ENCODE assay signal across 11 cellular contexts in the genomic region with DNA sequence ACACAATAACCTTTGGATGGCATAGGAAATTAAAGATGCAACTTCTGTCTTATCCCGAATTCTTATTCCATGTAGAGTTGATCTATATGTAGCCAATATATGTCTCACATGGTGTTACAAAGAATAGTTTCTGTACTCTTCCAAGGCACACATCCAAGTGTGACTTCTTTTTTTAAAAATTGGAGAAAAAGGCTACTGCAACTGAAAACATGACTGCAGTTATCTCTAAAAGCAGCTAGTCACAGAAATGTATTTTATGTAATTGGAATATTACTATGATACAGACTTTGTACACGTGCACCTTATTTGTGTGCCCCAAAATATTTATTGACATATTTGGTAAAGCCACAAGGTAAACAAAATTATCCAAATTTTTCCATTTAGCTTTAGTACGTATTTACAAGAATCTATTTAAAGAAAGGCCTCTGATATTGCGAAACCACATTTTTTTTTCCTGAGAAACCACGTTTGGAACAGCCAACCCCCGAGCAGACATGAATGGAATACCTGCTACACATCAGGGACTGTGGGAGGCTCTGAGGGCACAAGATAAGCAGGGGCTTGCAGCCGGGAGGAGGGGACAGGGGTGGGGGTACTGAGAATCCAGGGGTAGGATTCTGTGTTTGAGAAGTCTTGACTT.
DNase-seq lines count a peak whose midpoint lies in the region; ATAC-seq, FAIRE-seq and TF ChIP-seq lines count a peak whose summit lies in the region.
"Had no signal": no experiment of that assay in that cellular context is flagged by ENCODE, and none has a peak within 500 bp of the region (broad histone marks: within the 10 kb centered on the region; RNA-seq: fewer than 3 reads in every experiment).

No MANE protein-coding gene starts in this region.

- H3K9me3 Mint-ChIP-seq in astrocyte (ENCODE audit: unreplicated experiment) (peaks cover 3% of the 10 kb centered on the region), type B pancreatic cell (no peaks in the 10 kb centered on the region)
- H3K9me3 Mint-ChIP-seq: activated naive CD4-positive, alpha-beta T cell treated with anti-CD3 and anti-CD28 coated beads, Interleukin-2, amount 50 U/mL, for 24 hours had no signal

- H4K20me1 ChIP-seq in GM23248 (ENCODE audit: insufficient read depth) = no peaks in the 10 kb centered on the region
- H4K20me1 ChIP-seq in astrocyte (ENCODE audit: insufficient read depth, low read length) = no peaks in the 10 kb centered on the region

- no peak overlapping the region for H3K9ac ChIP-seq in GM23248
- no peak overlapping the region for H3K9ac ChIP-seq in astrocyte (ENCODE audit: low read length)

- intact Hi-C loops in posterior vena cava (cut with DNase I) = no loop called here

- peaks cover 7% of the 10 kb centered on the region for H3K27me3 Mint-ChIP-seq in astrocyte (ENCODE audit: low read depth, unreplicated experiment)
- H3K27me3 Mint-ChIP-seq in type B pancreatic cell = no peaks in the 10 kb centered on the region
- H3K27me3 Mint-ChIP-seq: activated naive CD4-positive, alpha-beta T cell treated with anti-CD3 and anti-CD28 coated beads, Interleukin-2, amount 50 U/mL, for 24 hours had no signal

- no peak for TF ChIP-seq CTCF in astrocyte (IDR thresholded peaks at IDR 0.05; ENCODE audit: insufficient read depth, low read depth, low read length)
- TF ChIP-seq CTCF in type B pancreatic cell (conservative IDR thresholded peaks at IDR 0.05) = no peak

- in situ Hi-C loops in GM23248 (cut with MboI) = no loop called here

- H3K4me2 ChIP-seq in GM23248 (ENCODE audit: unreplicated experiment) = peak overlapping the region; percentile 7
- no peak overlapping the region for H3K4me2 ChIP-seq in astrocyte (ENCODE audit: low read length)

- H3K4me1 ChIP-seq in GM23248 (ENCODE audit: insufficient read depth) (peaks cover 10% of the 10 kb centered on the region), astrocyte (ENCODE audit: insufficient read depth, low read length) (no peaks in the 10 kb centered on the region)

- H3K36me3 ChIP-seq in GM23248 (ENCODE audit: low read depth) (no peaks in the 10 kb centered on the region), astrocyte (ENCODE audit: insufficient read depth, low read length) (no peaks in the 10 kb centered on the region)

- H3K79me2 ChIP-seq in GM23248 (ENCODE audit: insufficient read depth) = no peaks in the 10 kb centered on the region
- no peaks in the 10 kb centered on the region for H3K79me2 ChIP-seq in astrocyte (ENCODE audit: insufficient read depth, low read length)

- no peak overlapping the region for H3K27ac Mint-ChIP-seq in astrocyte (ENCODE audit: unreplicated experiment)
- peak overlapping the region; percentile 72 for H3K27ac Mint-ChIP-seq in type B pancreatic cell
- H3K27ac Mint-ChIP-seq: activated naive CD4-positive, alpha-beta T cell treated with anti-CD3 and anti-CD28 coated beads, Interleukin-2, amount 50 U/mL, for 24 hours had no signal

- ATAC-seq in GM21390 (IDR thresholded peaks at IDR 0.05; ENCODE audit: unreplicated experiment) = no peak
- ATAC-seq: SK-N-SH treated with all-trans-retinoic acid at 6 μM for 48 hours had no signal

- H3K9me3 ChIP-seq in GM23248 (ENCODE audit: low read depth) = no peaks in the 10 kb centered on the region
- H3K9me3 ChIP-seq in astrocyte (ENCODE audit: insufficient read depth, low read depth, low read length) = no peaks in the 10 kb centered on the region

- peak overlapping the region; percentile 33; the same call in 1 of the 2 replicates for H2AFZ ChIP-seq in GM23248
- H2AFZ ChIP-seq in astrocyte (ENCODE audit: low read depth, low read length) = no peak overlapping the region

- FAIRE-seq in astrocyte (lab: Jason Lieb, UNC) = no peak
- FAIRE-seq: small intestine had no signal

- H3K9me2 ChIP-seq in GM23248 (ENCODE audit: insufficient read depth) = no peaks in the 10 kb centered on the region

- peak overlapping the region; percentile 10; the same call in 1 of the 2 replicates for H3K27ac ChIP-seq in GM23248
- no peak overlapping the region for H3K27ac ChIP-seq in astrocyte (ENCODE audit: low read depth, low read length)
- H3K27ac ChIP-seq: VCaP had no signal

- DNase-seq in GM23248 = peak; percentile 75
- DNase-seq in astrocyte (ENCODE audit: low read depth) = peak; percentile 42
- DNase-seq in hepatic stellate cell (ENCODE audit: low spot score) = peak; percentile 26
- DNase-seq in type B pancreatic cell (ENCODE audit: extremely low spot score, unreplicated experiment) = no peak
- DNase-seq in activated gamma-delta T cell treated with Interleukin-2 at 50 U/mL for 16 hours = no peak
- DNase-seq in posterior vena cava (ENCODE audit: low spot score) = no peak
- DNase-seq: small intestine had no signal

- no peak overlapping the region for H3K4me3 ChIP-seq in GM23248
- no peak overlapping the region for H3K4me3 ChIP-seq in astrocyte (ENCODE audit: insufficient read depth, low read depth, low read length)

- peaks cover 6% of the 10 kb centered on the region for H3K4me1 Mint-ChIP-seq in astrocyte (ENCODE audit: low read depth, unreplicated experiment)
- peaks cover 12% of the 10 kb centered on the region for H3K4me1 Mint-ChIP-seq in type B pancreatic cell (ENCODE audit: unreplicated experiment)

- H3K27me3 ChIP-seq in GM23248 (replicated peaks; ENCODE audit: insufficient read depth) (no peaks in the 10 kb centered on the region), astrocyte (ENCODE audit: insufficient read depth, low read length) (no peaks in the 10 kb centered on the region)

- WGBS in GM23248 (ENCODE audit: low coverage in 1 of 2, low lambda C conversion rate in 2 of 2, missing lambda C conversion rate in 2 of 2), 2 experiments = 31 to 32% methylated on average over 7 of the region's 7 CpGs

- H3F3A ChIP-seq in GM23248 (ENCODE audit: insufficient read depth) = peaks cover 5% of the 10 kb centered on the region; the same call in 1 of the 2 replicates

- H3K4me3 Mint-ChIP-seq in astrocyte (ENCODE audit: unreplicated experiment) (no peak overlapping the region), type B pancreatic cell (peak overlapping the region; percentile 27)
- H3K4me3 Mint-ChIP-seq: activated naive CD4-positive, alpha-beta T cell treated with anti-CD3 and anti-CD28 coated beads, Interleukin-2, amount 50 U/mL, for 24 hours had no signal

- no peaks in the 10 kb centered on the region for H3K36me3 Mint-ChIP-seq in astrocyte (ENCODE audit: low read depth, unreplicated experiment)
- H3K36me3 Mint-ChIP-seq in type B pancreatic cell = peaks cover 16% of the 10 kb centered on the region

Comparison
In these comparisons a context has a peak if more than half of its experiments do, and no peak if none do; other contexts are left out.
1. DNase-seq: peak in GM23248 (single experiment), astrocyte (single experiment) and hepatic stellate cell (single experiment); none in type B pancreatic cell (single experiment), activated gamma-delta T cell treated with Interleukin-2 at 50 U/mL for 16 hours (single experiment) and posterior vena cava (single experiment).